1 cellular context compared by ENCODE assay signal in the genomic region with DNA sequence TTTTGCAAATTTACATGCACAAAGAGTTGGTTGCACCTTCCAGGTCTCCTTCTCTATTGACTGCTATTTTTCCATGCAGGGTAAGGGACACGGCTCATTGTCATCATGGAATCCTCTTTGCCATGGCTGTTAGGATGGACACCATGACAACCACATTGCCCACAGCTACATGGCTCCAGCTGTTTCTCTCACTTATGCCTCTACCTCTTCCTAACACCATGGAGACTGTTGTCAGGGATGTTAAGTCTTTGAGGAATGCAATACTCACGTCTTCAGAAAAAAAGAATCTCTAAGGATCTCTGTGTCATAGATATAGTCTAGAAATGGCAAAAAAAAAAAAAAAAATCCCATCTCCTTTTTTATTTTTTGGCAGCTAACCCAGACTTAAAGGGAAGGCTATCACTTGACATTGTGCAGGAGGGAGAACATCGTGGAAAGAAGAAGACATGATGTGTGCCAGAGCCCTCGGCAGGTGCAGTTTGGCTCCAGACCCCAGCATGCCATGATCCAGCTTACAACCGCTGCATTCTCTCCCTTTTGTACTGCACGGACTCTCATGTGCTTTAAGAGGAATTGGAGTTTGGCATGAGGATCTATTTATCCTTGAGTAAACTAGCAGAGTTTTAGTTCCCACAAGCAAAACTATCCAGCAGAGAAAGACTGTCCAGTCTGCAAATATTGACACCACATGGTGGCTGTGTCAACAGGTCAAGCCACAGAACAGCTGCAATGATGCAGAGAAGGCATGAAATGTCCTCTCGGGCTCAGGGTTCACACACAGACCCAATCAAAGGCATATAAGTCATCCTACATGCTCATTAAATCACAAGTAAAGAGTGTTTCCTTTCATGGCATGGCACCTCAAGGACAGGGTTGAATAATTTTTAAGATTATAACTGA.
TF ChIP-seq lines count a peak whose summit lies in the region.

No MANE protein-coding gene starts in this region.

TF ChIP-seq in GM23338, 12 proteins besides CTCF, POLR2A, EP300 and RAD21 (continued from another document):
- TF ChIP-seq, protein P1, sequence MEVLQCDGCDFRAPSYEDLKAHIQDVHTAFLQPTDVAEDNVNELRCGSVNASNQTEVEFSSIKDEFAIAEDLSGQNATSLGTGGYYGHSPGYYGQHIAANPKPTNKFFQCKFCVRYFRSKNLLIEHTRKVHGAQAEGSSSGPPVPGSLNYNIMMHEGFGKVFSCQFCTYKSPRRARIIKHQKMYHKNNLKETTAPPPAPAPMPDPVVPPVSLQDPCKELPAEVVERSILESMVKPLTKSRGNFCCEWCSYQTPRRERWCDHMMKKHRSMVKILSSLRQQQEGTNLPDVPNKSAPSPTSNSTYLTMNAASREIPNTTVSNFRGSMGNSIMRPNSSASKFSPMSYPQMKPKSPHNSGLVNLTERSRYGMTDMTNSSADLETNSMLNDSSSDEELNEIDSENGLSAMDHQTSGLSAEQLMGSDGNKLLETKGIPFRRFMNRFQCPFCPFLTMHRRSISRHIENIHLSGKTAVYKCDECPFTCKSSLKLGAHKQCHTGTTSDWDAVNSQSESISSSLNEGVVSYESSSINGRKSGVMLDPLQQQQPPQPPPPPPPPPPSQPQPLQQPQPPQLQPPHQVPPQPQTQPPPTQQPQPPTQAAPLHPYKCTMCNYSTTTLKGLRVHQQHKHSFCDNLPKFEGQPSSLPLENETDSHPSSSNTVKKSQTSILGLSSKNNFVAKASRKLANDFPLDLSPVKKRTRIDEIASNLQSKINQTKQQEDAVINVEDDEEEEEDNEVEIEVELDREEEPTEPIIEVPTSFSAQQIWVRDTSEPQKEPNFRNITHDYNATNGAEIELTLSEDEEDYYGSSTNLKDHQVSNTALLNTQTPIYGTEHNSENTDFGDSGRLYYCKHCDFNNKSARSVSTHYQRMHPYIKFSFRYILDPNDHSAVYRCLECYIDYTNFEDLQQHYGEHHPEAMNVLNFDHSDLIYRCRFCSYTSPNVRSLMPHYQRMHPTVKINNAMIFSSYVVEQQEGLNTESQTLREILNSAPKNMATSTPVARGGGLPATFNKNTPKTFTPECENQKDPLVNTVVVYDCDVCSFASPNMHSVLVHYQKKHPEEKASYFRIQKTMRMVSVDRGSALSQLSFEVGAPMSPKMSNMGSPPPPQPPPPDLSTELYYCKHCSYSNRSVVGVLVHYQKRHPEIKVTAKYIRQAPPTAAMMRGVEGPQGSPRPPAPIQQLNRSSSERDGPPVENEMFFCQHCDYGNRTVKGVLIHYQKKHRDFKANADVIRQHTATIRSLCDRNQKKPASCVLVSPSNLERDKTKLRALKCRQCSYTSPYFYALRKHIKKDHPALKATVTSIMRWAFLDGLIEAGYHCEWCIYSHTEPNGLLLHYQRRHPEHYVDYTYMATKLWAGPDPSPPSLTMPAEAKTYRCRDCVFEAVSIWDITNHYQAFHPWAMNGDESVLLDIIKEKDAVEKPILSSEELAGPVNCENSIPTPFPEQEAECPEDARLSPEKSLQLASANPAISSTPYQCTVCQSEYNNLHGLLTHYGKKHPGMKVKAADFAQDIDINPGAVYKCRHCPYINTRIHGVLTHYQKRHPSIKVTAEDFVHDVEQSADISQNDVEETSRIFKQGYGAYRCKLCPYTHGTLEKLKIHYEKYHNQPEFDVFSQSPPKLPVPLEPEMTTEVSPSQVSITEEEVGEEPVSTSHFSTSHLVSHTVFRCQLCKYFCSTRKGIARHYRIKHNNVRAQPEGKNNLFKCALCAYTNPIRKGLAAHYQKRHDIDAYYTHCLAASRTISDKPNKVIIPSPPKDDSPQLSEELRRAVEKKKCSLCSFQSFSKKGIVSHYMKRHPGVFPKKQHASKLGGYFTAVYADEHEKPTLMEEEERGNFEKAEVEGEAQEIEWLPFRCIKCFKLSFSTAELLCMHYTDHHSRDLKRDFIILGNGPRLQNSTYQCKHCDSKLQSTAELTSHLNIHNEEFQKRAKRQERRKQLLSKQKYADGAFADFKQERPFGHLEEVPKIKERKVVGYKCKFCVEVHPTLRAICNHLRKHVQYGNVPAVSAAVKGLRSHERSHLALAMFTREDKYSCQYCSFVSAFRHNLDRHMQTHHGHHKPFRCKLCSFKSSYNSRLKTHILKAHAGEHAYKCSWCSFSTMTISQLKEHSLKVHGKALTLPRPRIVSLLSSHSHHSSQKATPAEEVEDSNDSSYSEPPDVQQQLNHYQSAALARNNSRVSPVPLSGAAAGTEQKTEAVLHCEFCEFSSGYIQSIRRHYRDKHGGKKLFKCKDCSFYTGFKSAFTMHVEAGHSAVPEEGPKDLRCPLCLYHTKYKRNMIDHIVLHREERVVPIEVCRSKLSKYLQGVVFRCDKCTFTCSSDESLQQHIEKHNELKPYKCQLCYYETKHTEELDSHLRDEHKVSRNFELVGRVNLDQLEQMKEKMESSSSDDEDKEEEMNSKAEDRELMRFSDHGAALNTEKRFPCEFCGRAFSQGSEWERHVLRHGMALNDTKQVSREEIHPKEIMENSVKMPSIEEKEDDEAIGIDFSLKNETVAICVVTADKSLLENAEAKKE (CRISPR knock-in tag; IDR thresholded peaks at IDR 0.05): no peak
- TF ChIP-seq POLR2AphosphoS5 (IDR thresholded peaks at IDR 0.05; ENCODE audit: low read depth) (no peak), CREB1 (CRISPR knock-in tag; IDR thresholded peaks at IDR 0.05; ENCODE audit: low read depth) (no peak), EZH2 (IDR thresholded peaks at IDR 0.05; ENCODE audit: low read depth, unreplicated experiment) (no peak), STAT1 (IDR thresholded peaks at IDR 0.05; ENCODE audit: unreplicated experiment) (no peak), ZNF331 (CRISPR knock-in tag; IDR thresholded peaks at IDR 0.05; ENCODE audit: low read depth) (no peak), EZH2phosphoT487 (IDR thresholded peaks at IDR 0.05; ENCODE audit: unreplicated experiment) (no peak), JUNB (IDR thresholded peaks at IDR 0.05; ENCODE audit: unreplicated experiment) (no peak)
- TF ChIP-seq, protein P2, sequence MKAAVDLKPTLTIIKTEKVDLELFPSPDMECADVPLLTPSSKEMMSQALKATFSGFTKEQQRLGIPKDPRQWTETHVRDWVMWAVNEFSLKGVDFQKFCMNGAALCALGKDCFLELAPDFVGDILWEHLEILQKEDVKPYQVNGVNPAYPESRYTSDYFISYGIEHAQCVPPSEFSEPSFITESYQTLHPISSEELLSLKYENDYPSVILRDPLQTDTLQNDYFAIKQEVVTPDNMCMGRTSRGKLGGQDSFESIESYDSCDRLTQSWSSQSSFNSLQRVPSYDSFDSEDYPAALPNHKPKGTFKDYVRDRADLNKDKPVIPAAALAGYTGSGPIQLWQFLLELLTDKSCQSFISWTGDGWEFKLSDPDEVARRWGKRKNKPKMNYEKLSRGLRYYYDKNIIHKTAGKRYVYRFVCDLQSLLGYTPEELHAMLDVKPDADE (IDR thresholded peaks at IDR 0.05): no peak
